Comparison of ENCODE assay signal across 18 cellular contexts in genomic region chr9:79902937-79903600, GRCh38.
A peak's percentile ranks its signal among the peaks of the same experiment; 100 is the strongest.
DNase-seq lines count a peak whose midpoint lies in the region; ATAC-seq and TF ChIP-seq lines count a peak whose summit lies in the region.
"Had no signal": no experiment of that assay in that cellular context is flagged by ENCODE, and none has a peak within 500 bp of the region (broad histone marks: within the 10 kb centered on the region; RNA-seq: fewer than 3 reads in every experiment).

No MANE protein-coding gene starts in this region.

- intact Hi-C loops in A673 (cut with micrococcal nuclease; ENCODE audit: unreplicated experiment) (loop anchor here (10.0 kb wide), 1 partner anchor 328 kb away; the partner anchor contains the start of gene TLE4), dorsolateral prefrontal cortex (cut with DNase I) (no loop called here), body of pancreas (cut with DNase I) (no loop called here), Right ventricle myocardium superior (cut with DNase I) (no loop called here)

- no peak for ATAC-seq in body of pancreas
- no peak for ATAC-seq in Right ventricle myocardium superior (ENCODE audit: poor library complexity)
- ATAC-seq: Right ventricle myocardium inferior had no signal

- H2AFZ ChIP-seq in neuronal stem cell (ENCODE audit: low read length): peak overlapping the region; percentile 62

- no peak overlapping the region for H3K9ac ChIP-seq in neuronal stem cell (ENCODE audit: low read depth, low read length, poor library complexity)

- no CpG with 5 or more reads among the region's 6 CpGs for WGBS in neuronal stem cell (ENCODE audit: extremely low coverage in 2 of 2, insufficient read length in 2 of 2, insufficient replicate concordance in 1 of 2), 2 donors
- WGBS in body of pancreas, 2 donors: 84 to 85% methylated on average over 6 of the region's 6 CpGs

- no peak for TF ChIP-seq POLR2A in body of pancreas (IDR thresholded peaks at IDR 0.05)

- peaks cover 10% of the 10 kb centered on the region for H3K4me1 ChIP-seq in A673 (ENCODE audit: insufficient read depth, low read length, poor library complexity, severe bottlenecking)
- H3K4me1 ChIP-seq in neuronal stem cell (ENCODE audit: control insufficient read depth in 2 of 2, insufficient read depth in 1 of 2, low read depth in 1 of 2, low read length in 2 of 2): peaks cover 0 to 14% of the 10 kb centered on the region in 2 donors
- H3K4me1 ChIP-seq in body of pancreas: no peaks in the 10 kb centered on the region
- H3K4me1 ChIP-seq: Peyer's patch had no signal

- H3K27me3 ChIP-seq in A673 (replicated peaks; ENCODE audit: insufficient read depth, low read depth, low read length, poor library complexity) (no peaks in the 10 kb centered on the region), neuronal stem cell (ENCODE audit: control insufficient read depth in 3 of 3, insufficient read depth in 3 of 3, low read depth in 1 of 3, low read length in 3 of 3) (no peaks in the 10 kb centered on the region), dorsolateral prefrontal cortex (no peaks in the 10 kb centered on the region), body of pancreas (no peaks in the 10 kb centered on the region)
- H3K27me3 ChIP-seq: Peyer's patch had no signal

- H3K4me3 ChIP-seq in A673 (ENCODE audit: low read depth, low read length, poor library complexity, severe bottlenecking) (no peak overlapping the region), neuronal stem cell (ENCODE audit: low read length in 2 of 2) (no peak overlapping the region), dorsolateral prefrontal cortex (no peak overlapping the region), body of pancreas (no peak overlapping the region)
- H3K4me3 ChIP-seq: Peyer's patch, SK-N-MC had no signal

- H4K8ac ChIP-seq in neuronal stem cell (ENCODE audit: low read depth, low read length): no peak overlapping the region

- no TSS peak for BruUV-seq in A673 (replicated peaks; lab: Mats Ljungman, UMichigan)

- peak; percentile 72 for DNase-seq in A673 (ENCODE audit: low spot score)
- peak; percentile 70 for DNase-seq in M059J (ENCODE audit: low read depth)
- peak; percentile 90 for DNase-seq in astrocyte of the hippocampus (ENCODE audit: low read depth, low spot score)
- DNase-seq in neuronal stem cell (ENCODE audit: low spot score): no peak
- no peak for DNase-seq in dorsolateral prefrontal cortex
- DNase-seq in body of pancreas: no peak
- DNase-seq in Right ventricle myocardium superior: no peak
- DNase-seq in NCI-H1436 (lab: John Stamatoyannopoulos, UW): no peak
- DNase-seq: GDM1, HCEC 1CT, NCI-H1417, NCI-H187 treated with DMSO at 0.1 percent for 48 hours, NCI-H345, NCI-H69, Peyer's patch had no signal

- H2AK5ac ChIP-seq in neuronal stem cell (ENCODE audit: low read depth, low read length): no peak overlapping the region

- H2BK12ac ChIP-seq in neuronal stem cell (ENCODE audit: low read length): no peak overlapping the region

- H3K14ac ChIP-seq in neuronal stem cell (ENCODE audit: low read length): no peak overlapping the region

- H2BK120ac ChIP-seq in neuronal stem cell (ENCODE audit: low read depth, low read length): no peak overlapping the region

- no peak overlapping the region for H2BK5ac ChIP-seq in neuronal stem cell (ENCODE audit: low read length)

- no peak overlapping the region for H3K18ac ChIP-seq in neuronal stem cell (ENCODE audit: low read length)

- H3K36me3 ChIP-seq in A673 (ENCODE audit: insufficient read depth, low read length, poor library complexity, severe bottlenecking): no peaks in the 10 kb centered on the region
- no peaks in the 10 kb centered on the region for H3K36me3 ChIP-seq in neuronal stem cell (replicated peaks in 1 of 2; ENCODE audit: control insufficient read depth in 2 of 2, insufficient read depth in 2 of 2, low read length in 2 of 2)
- H3K36me3 ChIP-seq in body of pancreas (replicated peaks in 1 of 2; ENCODE audit: insufficient read depth in 1 of 2, low read depth in 2 of 2): no peaks in the 10 kb centered on the region
- H3K36me3 ChIP-seq: Peyer's patch had no signal

- no peaks in the 10 kb centered on the region for H3K79me1 ChIP-seq in neuronal stem cell (ENCODE audit: low read depth, low read length)

- H2BK15ac ChIP-seq in neuronal stem cell (ENCODE audit: low read length): no peak overlapping the region

- H3K4me2 ChIP-seq in neuronal stem cell (ENCODE audit: insufficient read depth, low read length, poor library complexity, severe bottlenecking): no peak overlapping the region

- H4K91ac ChIP-seq in neuronal stem cell (ENCODE audit: low read depth, low read length, poor library complexity): no peak overlapping the region

- POLR2A ChIA-PET in A673 (lab: Charles Lee; ENCODE audit: low non-redundant PET): no interaction called here

- no peak overlapping the region for H3K23ac ChIP-seq in neuronal stem cell (ENCODE audit: low read depth, low read length, poor library complexity)

- no peak overlapping the region for H3K27ac ChIP-seq in A673 (ENCODE audit: low read depth, low read length, poor library complexity, severe bottlenecking)
- no peak overlapping the region for H3K27ac ChIP-seq in neuronal stem cell (replicated peaks; ENCODE audit: low read length)
- H3K27ac ChIP-seq in dorsolateral prefrontal cortex: peak overlapping the region in 1 of 59 donors; percentile 5
- H3K27ac ChIP-seq in body of pancreas: no peak overlapping the region
- H3K27ac ChIP-seq: 22Rv1, Peyer's patch, SK-N-MC had no signal

- CTCF ChIA-PET in A673 (lab: Charles Lee): no interaction called here

- H3K4ac ChIP-seq in neuronal stem cell (ENCODE audit: low read length): no peak overlapping the region

- no peaks in the 10 kb centered on the region for H3K9me3 ChIP-seq in A673 (ENCODE audit: low read depth, low read length, poor library complexity, severe bottlenecking)
- H3K9me3 ChIP-seq in neuronal stem cell (replicated peaks in 1 of 2; ENCODE audit: control insufficient read depth in 2 of 2, insufficient read depth in 1 of 2, low read depth in 1 of 2, low read length in 2 of 2): no peaks in the 10 kb centered on the region
- no peaks in the 10 kb centered on the region for H3K9me3 ChIP-seq in body of pancreas
- H3K9me3 ChIP-seq: Peyer's patch had no signal

- TF ChIP-seq CTCF in A673 (conservative IDR thresholded peaks at IDR 0.05; ENCODE audit: low read depth, low read length) (no peak), dorsolateral prefrontal cortex (IDR thresholded peaks at IDR 0.05 in 54 of 56, conservative IDR thresholded peaks at IDR 0.05 in 2 of 56; ENCODE audit: low read depth in 1 of 56, partially characterized antibody in 56 of 56) (no peak), body of pancreas (IDR thresholded peaks at IDR 0.05) (no peak)

Comparison
In these comparisons a context has a peak if more than half of its experiments do, and no peak if none do; other contexts are left out.
1. DNase-seq: peak in A673 (single experiment), M059J (single experiment) and astrocyte of the hippocampus (single experiment); none in neuronal stem cell (single experiment), dorsolateral prefrontal cortex (0 of 10), body of pancreas (0 of 4), Right ventricle myocardium superior (single experiment) and NCI-H1436 (single experiment).